8 cellular contexts compared by ENCODE assay signal in the genomic region with DNA sequence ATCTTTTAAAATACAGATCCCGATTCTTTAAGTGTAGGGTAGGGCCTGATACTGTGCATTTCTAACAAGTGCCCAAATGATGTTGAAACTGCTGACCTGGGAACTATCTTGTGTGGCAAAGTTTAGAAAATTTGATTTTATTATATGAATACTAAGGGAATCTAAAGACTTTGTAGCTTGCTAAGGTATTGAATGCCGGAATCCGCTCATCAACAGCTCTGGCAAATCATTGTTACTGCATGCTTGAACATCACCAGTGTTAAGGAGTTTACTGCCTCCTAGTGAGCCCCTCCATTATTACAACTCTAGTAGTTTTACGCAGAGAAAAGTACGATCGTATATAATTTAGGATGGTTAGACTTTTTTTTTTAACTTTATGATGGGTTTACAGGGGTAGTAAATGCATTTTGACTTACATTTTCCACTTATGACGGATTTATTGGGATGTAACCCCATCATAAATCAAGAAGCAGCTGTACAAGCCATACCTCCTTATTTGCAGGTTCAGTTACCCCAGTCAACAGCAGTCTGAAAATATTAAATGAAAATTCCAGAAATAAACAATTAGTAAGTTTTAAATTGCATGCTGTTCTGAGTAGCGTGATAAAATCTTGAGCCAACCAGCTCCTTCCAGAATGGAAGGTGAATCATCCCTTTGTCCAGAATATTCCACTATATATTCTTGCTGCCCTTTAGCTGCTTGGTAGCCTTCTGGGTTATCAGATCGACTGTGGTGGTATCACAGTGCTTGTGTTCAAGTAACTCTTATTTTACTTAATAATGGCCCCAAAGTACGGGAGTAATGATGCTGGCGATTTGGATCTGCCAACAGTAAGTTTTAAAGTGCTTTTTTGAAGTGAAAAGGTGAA. TPM values are rescaled to one million over a fixed set of nuclear protein-coding genes. Genes with fewer than 3 reads are reported as not detected.
DNase-seq lines count a peak whose midpoint lies in the region; TF ChIP-seq lines count a peak whose summit lies in the region.

No MANE protein-coding gene starts in this region.

- H3K9me3 ChIP-seq in Peyer's patch (no peaks in the 10 kb centered on the region), ascending aorta (no peaks in the 10 kb centered on the region), right atrium auricular region (no peaks in the 10 kb centered on the region)

- H3K4me3 ChIP-seq in LNCaP clone FGC (ENCODE audit: low read depth, low read length) (peak overlapping the region; percentile 89), Peyer's patch (peak overlapping the region; percentile 52 to 83 (median 76)), ascending aorta (peak overlapping the region; percentile 65 to 81), right atrium auricular region (peak overlapping the region; percentile 68 to 84)

- DNase-seq in activated CD8-positive, alpha-beta memory T cell treated with anti-CD3 and anti-CD28 coated beads, Interleukin-2, amount 50 U/mL, for 1 hour (ENCODE audit: extremely low read depth) = peak; percentile 16
- DNase-seq in activated CD8-positive, alpha-beta memory T cell treated with anti-CD3 and anti-CD28 coated beads, Interleukin-2, amount 50 U/mL, for 48 hours = no peak
- DNase-seq in HEK293T (ENCODE audit: extremely low spot score) (peak; percentile 63), LNCaP clone FGC (ENCODE audit: low read depth) (peak; percentile 31), Peyer's patch (peak in 2 of 3 donors; percentile 26 to 55), ascending aorta (ENCODE audit: low spot score in 2 of 2) (no peak), right atrium auricular region (ENCODE audit: low spot score) (no peak), pulmonary artery endothelial cell (ENCODE audit: low read depth, low spot score) (peak; percentile 60)

- H3K27ac ChIP-seq in Peyer's patch (peak overlapping the region; percentile 63 to 89 (median 86)), ascending aorta (peak overlapping the region; percentile 65 to 84), right atrium auricular region (peak overlapping the region; percentile 85 to 88)

- no peaks in the 10 kb centered on the region for H3K27me3 ChIP-seq in Peyer's patch
- H3K27me3 ChIP-seq in ascending aorta = no peaks in the 10 kb centered on the region
- H3K27me3 ChIP-seq in right atrium auricular region = no peaks in the 10 kb centered on the region

- TF ChIP-seq CTCF in LNCaP clone FGC (IDR thresholded peaks at IDR 0.05; ENCODE audit: control insufficient read depth, extremely low read depth, insufficient read depth) (peak; percentile 72), Peyer's patch (IDR thresholded peaks at IDR 0.05) (peak; percentile 53 to 90 (median 78)), ascending aorta (IDR thresholded peaks at IDR 0.05) (peak; percentile 25 to 73 (median 68)), right atrium auricular region (IDR thresholded peaks at IDR 0.05) (peak; percentile 49 to 75)

- CTCF ChIA-PET in HEK293T (lab: Yijun Ruan, JAX) = interaction anchor here (1.0 to 1.1 kb wide), 2 partner anchors 12 to 19 kb away, joined by 3 to 4 read pairs; no protein-coding TSS in a partner anchor

- intact Hi-C loops in ascending aorta (cut with DNase I) = loop anchor here (5.0 kb wide), 1 partner anchor 537 kb away; a partner anchor contains a TSS

- peaks cover 0 to 19% (median 0%) of the 10 kb centered on the region in 3 donors for H3K36me3 ChIP-seq in Peyer's patch
- peaks cover 7 to 21% of the 10 kb centered on the region in 2 donors for H3K36me3 ChIP-seq in ascending aorta
- H3K36me3 ChIP-seq in right atrium auricular region = peaks cover 24% of the 10 kb centered on the region

- peaks cover 0 to 22% (median 5%) of the 10 kb centered on the region in 4 donors for H3K4me1 ChIP-seq in Peyer's patch
- peaks cover 0 to 26% of the 10 kb centered on the region in 2 donors for H3K4me1 ChIP-seq in ascending aorta
- H3K4me1 ChIP-seq in right atrium auricular region = peaks cover 0 to 43% of the 10 kb centered on the region in 2 donors

- TF ChIP-seq POLR2A in Peyer's patch (IDR thresholded peaks at IDR 0.05) = no peak

- POLR2A ChIA-PET in HEK293T (lab: Yijun Ruan, JAX) = interaction anchor here (0.6 to 1.0 kb wide), 4 partner anchors 21 to 893 kb away, joined by 3 read pairs; a partner anchor contains a TSS

TF ChIP-seq in HEK293T, 16 proteins besides CTCF, POLR2A, EP300 and RAD21:
- TF ChIP-seq, protein P1, sequence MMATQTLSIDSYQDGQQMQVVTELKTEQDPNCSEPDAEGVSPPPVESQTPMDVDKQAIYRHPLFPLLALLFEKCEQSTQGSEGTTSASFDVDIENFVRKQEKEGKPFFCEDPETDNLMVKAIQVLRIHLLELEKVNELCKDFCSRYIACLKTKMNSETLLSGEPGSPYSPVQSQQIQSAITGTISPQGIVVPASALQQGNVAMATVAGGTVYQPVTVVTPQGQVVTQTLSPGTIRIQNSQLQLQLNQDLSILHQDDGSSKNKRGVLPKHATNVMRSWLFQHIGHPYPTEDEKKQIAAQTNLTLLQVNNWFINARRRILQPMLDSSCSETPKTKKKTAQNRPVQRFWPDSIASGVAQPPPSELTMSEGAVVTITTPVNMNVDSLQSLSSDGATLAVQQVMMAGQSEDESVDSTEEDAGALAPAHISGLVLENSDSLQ (IDR thresholded peaks at IDR 0.05) = 0 out of 2 replicates have a peak, but pooled peaks have one; percentile 19
- no peak for TF ChIP-seq BHLHE40 (IDR thresholded peaks at IDR 0.05; ENCODE audit: borderline replicate concordance)
TF ChIP-seq in HEK293T: peak in this region for 1.

RNA-seq across cellular contexts. Expression of a gene that starts 0.9 kb away (rescaled TPM):
- total RNA-seq in Peyer's patch (10 to 100 TPM in 1 of 4 donors, 1 to 10 TPM in 3; 2.7 to 12.4 (median 4.9) TPM), ascending aorta (6.2 TPM), right atrium auricular region (10 to 100 TPM; 13.9 to 15.0 TPM), pulmonary artery endothelial cell (16.4 and 27.2 TPM in 2 replicates)

RNA-seq across cellular contexts. Expression of a gene that starts 1.0 kb away (rescaled TPM):
- total RNA-seq in Peyer's patch (10 to 100 TPM; 28.9 to 86.5 (median 47.3) TPM), ascending aorta (6.8 TPM), right atrium auricular region (10 to 100 TPM; 30.5 to 39.8 TPM), pulmonary artery endothelial cell (19.7 and 33.9 TPM in 2 replicates)

Comparison
In these comparisons a context has a peak if more than half of its experiments do, and no peak if none do; other contexts are left out.
1. DNase-seq: peak in activated CD8-positive, alpha-beta memory T cell treated with anti-CD3 and anti-CD28 coated beads, Interleukin-2, amount 50 U/mL, for 1 hour (single experiment), HEK293T (single experiment), LNCaP clone FGC (single experiment), Peyer's patch (2 of 3) and pulmonary artery endothelial cell (single experiment); none in activated CD8-positive, alpha-beta memory T cell treated with anti-CD3 and anti-CD28 coated beads, Interleukin-2, amount 50 U/mL, for 48 hours (single experiment), ascending aorta (0 of 2) and right atrium auricular region (single experiment).
2. Peak in every context shown above with its lines, with median percentiles within 50 percentile points of each other: H3K4me3 ChIP-seq, CTCF ChIP-seq and H3K27ac ChIP-seq.